Comparison of ENCODE assay signal across 4 cellular contexts in the genomic region with DNA sequence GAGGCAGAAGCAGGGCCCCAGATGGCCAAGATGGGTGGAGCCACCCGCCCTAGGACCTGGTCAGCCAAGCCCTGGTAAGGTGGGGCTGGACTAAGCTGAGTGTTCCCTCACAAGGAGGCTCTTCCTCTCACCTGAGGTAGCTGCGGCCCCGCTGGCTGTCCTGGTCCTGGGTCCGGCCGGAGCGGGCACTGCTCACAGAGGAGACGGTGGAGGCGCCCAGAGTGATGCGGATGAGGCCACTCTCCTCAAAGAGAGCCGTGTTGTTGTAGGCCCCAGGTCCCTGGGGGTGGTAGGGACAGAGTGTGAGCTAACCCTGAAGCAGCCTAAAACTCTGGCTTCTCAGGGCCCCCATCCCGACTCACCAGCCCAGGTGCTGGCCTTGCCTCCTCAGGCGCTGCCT. TPM values are rescaled to one million over a fixed set of nuclear protein-coding genes. Genes with fewer than 3 reads are reported as not detected.
"Had no signal": no experiment of that assay in that cellular context is flagged by ENCODE, and none has a peak within 500 bp of the region (broad histone marks: within the 10 kb centered on the region; RNA-seq: fewer than 3 reads in every experiment).

No MANE protein-coding gene starts in this region.

- ATAC-seq: GM12878 had no signal

- DNase-seq: GDM1, GF-D8 had no signal

- H3K4me3 ChIP-seq: GM12878 had no signal

RNA-seq across cellular contexts. Expression of a gene that starts 21.0 kb away (rescaled TPM):
- total RNA-seq: G401, GM12878 had no signal
- polyA plus RNA-seq: GM12878 had no signal
